8 cellular contexts compared by ENCODE assay signal in genomic region chr19:7069904-7070226, GRCh38.
DNase-seq lines count a peak whose midpoint lies in the region; ATAC-seq and TF ChIP-seq lines count a peak whose summit lies in the region.

No MANE protein-coding gene starts in this region.

- H3K4me3 ChIP-seq in muscle layer of duodenum (ENCODE audit: low read depth in 1 of 2, low read length in 2 of 2), result peak overlapping the region; percentile 96 to 97

- peak; percentile 26 for ATAC-seq in GM18505 (IDR thresholded peaks at IDR 0.05; ENCODE audit: unreplicated experiment)
- ATAC-seq in GM18517 (IDR thresholded peaks at IDR 0.05; ENCODE audit: unreplicated experiment), result no peak
- ATAC-seq in HG02798 (IDR thresholded peaks at IDR 0.05; ENCODE audit: poor library complexity, unreplicated experiment), result no peak

- peaks cover 1% of the 10 kb centered on the region for H3K9me3 ChIP-seq in KOPT-K1 (ENCODE audit: insufficient read depth, low read length, poor library complexity, severe bottlenecking)
- peaks cover 0 to 2% of the 10 kb centered on the region in 2 donors for H3K9me3 ChIP-seq in muscle layer of duodenum (ENCODE audit: control insufficient read depth in 1 of 2, low read length in 2 of 2)

- H3K36me3 ChIP-seq in KOPT-K1 (ENCODE audit: insufficient read depth, low read length) (peaks cover 41% of the 10 kb centered on the region), muscle layer of duodenum (ENCODE audit: control insufficient read depth in 1 of 2, insufficient read depth in 2 of 2, low read length in 2 of 2) (peaks cover 19 to 27% of the 10 kb centered on the region in 2 donors)

- peaks cover 6 to 10% of the 10 kb centered on the region in 2 donors for H3K4me1 ChIP-seq in muscle layer of duodenum (ENCODE audit: control insufficient read depth in 1 of 2, insufficient read depth in 2 of 2, low read length in 2 of 2)

- no peak for TF ChIP-seq POLR2A in GM18505 (IDR thresholded peaks at IDR 0.05; ENCODE audit: borderline replicate concordance, extremely low read depth, insufficient read depth, insufficient read length)

- H3K27me3 ChIP-seq in muscle layer of duodenum (ENCODE audit: low read depth, low read length), result no peaks in the 10 kb centered on the region

- H3K27ac ChIP-seq in KOPT-K1 (ENCODE audit: low read depth, low read length, poor library complexity, severe bottlenecking) (peak overlapping the region; percentile 91), cingulate gyrus (ENCODE audit: low read depth, low read length) (peak overlapping the region; percentile 69), muscle layer of duodenum (ENCODE audit: low read length) (peak overlapping the region; percentile 75)

- DNase-seq in NCI-H82 treated with DMSO at 0.1 percent for 48 hours (lab: John Stamatoyannopoulos, UW; ENCODE audit: unreplicated experiment), result no peak
- no peak for DNase-seq in activated effector memory CD4-positive, alpha-beta T cell treated with Interleukin-2 at 50 U/mL for 16 hours
